In genomic region chr14:55382483-55382882, GRCh38 we compare ENCODE assay signal across 26 cellular contexts. TPM values are rescaled to one million over a fixed set of nuclear protein-coding genes. Genes with fewer than 3 reads are reported as not detected.
DNase-seq lines count a peak whose midpoint lies in the region; ATAC-seq and TF ChIP-seq lines count a peak whose summit lies in the region.
"Had no signal": no experiment of that assay in that cellular context is flagged by ENCODE, and none has a peak within 500 bp of the region (broad histone marks: within the 10 kb centered on the region; RNA-seq: fewer than 3 reads in every experiment).

No MANE protein-coding gene starts in this region.

- no TSS peak for BruUV-seq in IMR-90 (replicated peaks; lab: Mats Ljungman, UMichigan)

- H3K9me3 ChIP-seq in IMR-90 (ENCODE audit: control insufficient read depth, insufficient read depth, low read length) = no peaks in the 10 kb centered on the region
- no peaks in the 10 kb centered on the region for H3K9me3 ChIP-seq in psoas muscle

- H3K14ac ChIP-seq in IMR-90 (replicated peaks; ENCODE audit: low read depth, low read length) = peak overlapping the region; percentile 57; the same call in 1 of the 2 replicates

- CTCF ChIA-PET in IMR-90 (lab: Yijun Ruan, JAX) = interaction anchor here (2.5 kb wide), 1 partner anchor 28 kb away, joined by 6 read pairs; no protein-coding TSS in a partner anchor

- no peak overlapping the region for H3K4me2 ChIP-seq in IMR-90 (ENCODE audit: low read depth, low read length)
- H3K4me2 ChIP-seq: GM23338 had no signal

- no peak for TF ChIP-seq RAD21 in IMR-90 (IDR thresholded peaks at IDR 0.05; ENCODE audit: low read length)

- H3K9me1 ChIP-seq in IMR-90 (ENCODE audit: insufficient read depth, low read length) = peaks cover 13% of the 10 kb centered on the region

- H3K56ac ChIP-seq in IMR-90 (ENCODE audit: extremely low read depth, insufficient read depth, low read length) = no peak overlapping the region

- intact Hi-C loops in IMR-90 (cut with micrococcal nuclease) = no loop called here
- intact Hi-C loops in psoas muscle (cut with DNase I) = no loop called here

- H4K8ac ChIP-seq in IMR-90 (ENCODE audit: low read depth in 2 of 2, low read length in 2 of 2) = peak overlapping the region in 1 of 2 experiments; percentile 63; a peak in 1 of 4 replicates

- H3K27me3 ChIP-seq in IMR-90 (ENCODE audit: control insufficient read depth, insufficient read depth, low read length) = no peaks in the 10 kb centered on the region
- H3K27me3 ChIP-seq in psoas muscle (ENCODE audit: insufficient read depth in 3 of 3, low read length in 2 of 3) = no peaks in the 10 kb centered on the region

- no peak for TF ChIP-seq POLR2A in IMR-90 (IDR thresholded peaks at IDR 0.05; ENCODE audit: low read depth, low read length)

- H3K23ac ChIP-seq in IMR-90 (ENCODE audit: low read depth, low read length) = no peak overlapping the region

- DNase-seq in EL = peak; percentile 63
- peak; percentile 49 for DNase-seq in IMR-90
- peak; percentile 33 for DNase-seq in choroid plexus epithelial cell (ENCODE audit: low read depth)
- DNase-seq in psoas muscle = no peak
- DNase-seq in NCI-H774 (lab: John Stamatoyannopoulos, UW) = no peak
- no peak for DNase-seq in NCI-H1048 (lab: John Stamatoyannopoulos, UW)
- no peak for DNase-seq in NCI-H82 (lab: John Stamatoyannopoulos, UW)
- DNase-seq: activated CD4-positive, CD25-positive, alpha-beta regulatory T cell treated with anti-CD3 and anti-CD28 coated beads, Interleukin-2, amount 50 U/mL, for 72 hours; activated CD8-positive, alpha-beta memory T cell treated with anti-CD3 and anti-CD28 coated beads for 24 hours; activated gamma-delta T cell treated with Interleukin-2 at 50 U/mL for 16 hours; activated T-cell treated with anti-CD3 and anti-CD28 coated beads, Interleukin-2, amount 50 U/mL, for 1 hour; dermis blood vessel endothelial cell; KG1; natural killer cell; NCI-H146; NCI-H510A treated with DMSO at 0.1 percent for 48 hours; stimulated activated CD4-positive, alpha-beta T cell treated with anti-CD3 and anti-CD28 coated beads, Interleukin-12 subunit alpha, Interleukin-12 subunit beta, amount 100 ng/mL, for 4 hours; stimulated activated CD4-positive, alpha-beta T cell treated with anti-CD3 and anti-CD28 coated beads, Interleukin-4, amount 100 ng/mL, for 24 hours; stimulated activated naive B cell treated with anti-CD40 and anti-IgM and Interleukin-4, amounts not matched to agents 10 μg/mL and 1 μg/mL and 100 μg/mL, for 72 hours had no signal

- H2BK15ac ChIP-seq in IMR-90 (ENCODE audit: low read depth, low read length) = peak overlapping the region; percentile 42; the same call in 2 of the 3 replicates

- no peaks in the 10 kb centered on the region for H4K20me1 ChIP-seq in IMR-90 (ENCODE audit: insufficient read depth, low read length)

- peak overlapping the region; percentile 80 for H2AK5ac ChIP-seq in IMR-90 (ENCODE audit: low read depth, low read length)

- dilution Hi-C loops in IMR-90 (cut with HindIII; ENCODE audit: low sequenced_read_pairs, unreplicated experiment) = no loop called here

- H3K4me1 ChIP-seq in IMR-90 (ENCODE audit: control insufficient read depth, insufficient read depth, low read length) (peaks cover 13% of the 10 kb centered on the region), psoas muscle (peaks cover 37% of the 10 kb centered on the region)

- no peak overlapping the region for H3K9ac ChIP-seq in IMR-90 (ENCODE audit: low read depth, low read length)

- no peak for TF ChIP-seq CTCF in IMR-90 (conservative IDR thresholded peaks at IDR 0.05; ENCODE audit: low read depth, low read length)
- no peak for TF ChIP-seq CTCF in choroid plexus epithelial cell (conservative IDR thresholded peaks at IDR 0.05; ENCODE audit: low read depth, low read length)
- TF ChIP-seq CTCF in psoas muscle (IDR thresholded peaks at IDR 0.05) = no peak

- no CpG with 5 or more reads among the region's 4 CpGs for WGBS in IMR-90 (ENCODE audit: extremely low coverage in 2 of 2, insufficient read length in 1 of 2), 2 experiments
- WGBS in psoas muscle, 3 donors = 42 to 62% (median 43%) methylated on average over 4 of the region's 4 CpGs

- H2BK5ac ChIP-seq in IMR-90 (ENCODE audit: low read depth, low read length, poor library complexity, severe bottlenecking) = peak overlapping the region; percentile 75

- H2BK120ac ChIP-seq in IMR-90 (ENCODE audit: low read depth, low read length) = peak overlapping the region; percentile 48

- peak overlapping the region; percentile 41 for H4K91ac ChIP-seq in IMR-90 (ENCODE audit: insufficient read depth, low read depth, low read length)

- no peak overlapping the region for H2AFZ ChIP-seq in IMR-90 (replicated peaks; ENCODE audit: low read length, poor library complexity)
- H2AFZ ChIP-seq: GM23338 had no signal

- H3K36me3 ChIP-seq in IMR-90 (ENCODE audit: control insufficient read depth, insufficient read depth, low read length) (peaks cover 30% of the 10 kb centered on the region), psoas muscle (ENCODE audit: insufficient read depth in 1 of 2, low read depth in 1 of 2) (peaks cover 2 to 67% of the 10 kb centered on the region in 2 donors)

- peaks cover 3 to 21% of the 10 kb centered on the region in 2 experiments; a peak in 2 of 4 replicates for H3K79me1 ChIP-seq in IMR-90 (ENCODE audit: low read depth in 1 of 2, low read length in 2 of 2)

- peak overlapping the region; percentile 46; the same call in 1 of the 2 replicates for H3K18ac ChIP-seq in IMR-90 (ENCODE audit: low read depth, low read length)

- H3K27ac ChIP-seq in IMR-90 (ENCODE audit: insufficient read depth, low read length) (peak overlapping the region; percentile 38; the same call in 1 of the 2 replicates), psoas muscle (peak overlapping the region; percentile 84)
- H3K27ac ChIP-seq: SK-N-MC had no signal

- H3K4ac ChIP-seq in IMR-90 (ENCODE audit: low read depth, low read length) = peak overlapping the region; percentile 75

- ATAC-seq in IMR-90 (ENCODE audit: low read depth) (peak; percentile 18; the same call in 1 of the 2 replicates), psoas muscle (no peak)
- ATAC-seq: natural killer cell; stimulated activated naive B cell treated with anti-CD40 and anti-IgM and Interleukin-4, amounts not matched to agents 10 μg/mL and 1 μg/mL and 100 μg/mL, for 72 hours had no signal

- H2BK20ac ChIP-seq in IMR-90 (ENCODE audit: low read depth, low read length) = peak overlapping the region; percentile 92

- POLR2A ChIA-PET in IMR-90 (lab: Charles Lee; ENCODE audit: unreplicated experiment) = no interaction called here

- H4K5ac ChIP-seq in IMR-90 (ENCODE audit: low read depth, low read length) = peak overlapping the region; percentile 14; the same call in 1 of the 2 replicates

- in situ Hi-C loops in IMR-90 (cut with MboI; ENCODE audit: low sequenced_read_pairs) = no loop called here

- no peak overlapping the region for H3K4me3 ChIP-seq in IMR-90 (ENCODE audit: insufficient read depth, low read depth, low read length)
- no peak overlapping the region for H3K4me3 ChIP-seq in choroid plexus epithelial cell (ENCODE audit: low read depth, low read length)
- H3K4me3 ChIP-seq in psoas muscle = no peak overlapping the region
- H3K4me3 ChIP-seq: GM23338, SK-N-MC had no signal

- no peak overlapping the region for H2AK9ac ChIP-seq in IMR-90 (replicated peaks; ENCODE audit: low read depth, low read length, poor library complexity)

TF ChIP-seq in IMR-90, 13 proteins besides CTCF, POLR2A, EP300 and RAD21:
- TF ChIP-seq MAZ (IDR thresholded peaks at IDR 0.05; ENCODE audit: borderline replicate concordance, low read depth, low read length) = no peak
- no peak for TF ChIP-seq FOS (IDR thresholded peaks at IDR 0.05; ENCODE audit: low read depth, low read length)

RNA-seq across cellular contexts. Expression of gene ATG14, which starts 29.1 kb away (rescaled TPM):
- total RNA-seq in IMR-90 (2012; rRNA removed) (12.4 and 13.3 TPM in 2 replicates), psoas muscle (10 to 100 TPM in 2 of 4 donors, 1 to 10 TPM in 2; 7.4 to 15.1 (median 11.0) TPM)
- polyA plus RNA-seq in IMR-90 (2012; rRNA removed) (3.6 and 5.0 TPM in 2 replicates), psoas muscle (10 to 100 TPM in 1 of 3 donors, 1 to 10 TPM in 2; 4.3 to 13.9 (median 7.9) TPM)
- polyA plus RNA-seq in IMR-90 (2012; cell fraction: cytosol; rRNA removed) = 1.3 and 1.4 TPM in 2 replicates
- 5.8 and 22.7 TPM in 2 replicates for polyA plus RNA-seq in IMR-90 (2012; cell fraction: nucleus; rRNA removed; ENCODE audit: low replicate concordance)

RNA-seq across cellular contexts. Expression of gene TBPL2, which starts 57.9 kb away (rescaled TPM):
- total RNA-seq in IMR-90 (2012; rRNA removed) = not detected in 2 replicates
- polyA plus RNA-seq in IMR-90 (2012; rRNA removed) = not detected in 2 replicates
- polyA plus RNA-seq in IMR-90 (2012; cell fraction: cytosol; rRNA removed) = not detected in 2 replicates
- polyA plus RNA-seq in IMR-90 (2012; cell fraction: nucleus; rRNA removed; ENCODE audit: low replicate concordance) = not detected in 2 replicates
- not detected for total RNA-seq in psoas muscle
- not detected for polyA plus RNA-seq in psoas muscle
- total RNA-seq: dermis blood vessel endothelial cell, fibroblast of lung, G401, mesenteric fat pad, natural killer cell, omental fat pad had no signal
- polyA plus RNA-seq: fibroblast of lung, GM23338, thymus had no signal

Comparison
In these comparisons a context has a peak if more than half of its experiments do, and no peak if none do; other contexts are left out.
1. DNase-seq: peak in EL (single experiment), IMR-90 (single experiment) and choroid plexus epithelial cell (single experiment); none in psoas muscle (0 of 2), NCI-H774 (single experiment), NCI-H1048 (single experiment) and NCI-H82 (single experiment).